ENCODE assay signal across 12 cellular contexts in genomic region chr5:174312270-174312617, GRCh38.
DNase-seq lines count a peak whose midpoint lies in the region; ATAC-seq and TF ChIP-seq lines count a peak whose summit lies in the region.
"Had no signal": no experiment of that assay in that cellular context is flagged by ENCODE, and none has a peak within 500 bp of the region (broad histone marks: within the 10 kb centered on the region; RNA-seq: fewer than 3 reads in every experiment).

No MANE protein-coding gene starts in this region.

- H3K27ac ChIP-seq in DOHH2 (ENCODE audit: low read depth, low read length) (no peak overlapping the region), trophoblast cell (ENCODE audit: low read depth, low read length) (no peak overlapping the region), Peyer's patch (no peak overlapping the region)

- H3K4me3 ChIP-seq in DOHH2 (ENCODE audit: low read length) (no peak overlapping the region), trophoblast cell (ENCODE audit: low read depth, low read length) (no peak overlapping the region), Peyer's patch (peak overlapping the region in 1 of 4 donors; percentile 41)

- no peaks in the 10 kb centered on the region for H3K4me1 ChIP-seq in DOHH2 (ENCODE audit: control insufficient read depth, low read length)
- peaks cover 0 to 6% of the 10 kb centered on the region in 2 experiments for H3K4me1 ChIP-seq in trophoblast cell (ENCODE audit: control insufficient read depth in 1 of 2, insufficient read depth in 2 of 2, low read length in 2 of 2)
- peaks cover 0 to 10% (median 3%) of the 10 kb centered on the region in 4 donors for H3K4me1 ChIP-seq in Peyer's patch

- no peaks in the 10 kb centered on the region for H3K27me3 ChIP-seq in DOHH2 (ENCODE audit: control insufficient read depth, low read length)
- H3K27me3 ChIP-seq in trophoblast cell (ENCODE audit: insufficient read depth, low read length), result no peaks in the 10 kb centered on the region
- no peaks in the 10 kb centered on the region for H3K27me3 ChIP-seq in Peyer's patch

- H4K12ac ChIP-seq in trophoblast cell (ENCODE audit: low read depth, low read length), result no peak overlapping the region

- H3K79me2 ChIP-seq in DOHH2 (ENCODE audit: control insufficient read depth, low read length), result no peaks in the 10 kb centered on the region
- H3K79me2 ChIP-seq in trophoblast cell (ENCODE audit: control insufficient read depth, insufficient read depth, low read length, poor library complexity), result no peaks in the 10 kb centered on the region

- H2BK12ac ChIP-seq in trophoblast cell (ENCODE audit: low read length), result no peak overlapping the region

- H2BK5ac ChIP-seq in trophoblast cell (ENCODE audit: low read depth, low read length, poor library complexity), result no peak overlapping the region

- WGBS in trophoblast cell (ENCODE audit: extremely low coverage, insufficient coverage, insufficient read length), result no CpG with 5 or more reads among the region's 25 CpGs

- no peaks in the 10 kb centered on the region for H4K20me1 ChIP-seq in DOHH2 (ENCODE audit: control insufficient read depth, insufficient read depth, low read depth, low read length)

- no peak overlapping the region for H3K18ac ChIP-seq in trophoblast cell (ENCODE audit: low read length)

- TF ChIP-seq CTCF in DOHH2 (IDR thresholded peaks at IDR 0.05; ENCODE audit: low read depth, low read length, poor library complexity, severe bottlenecking), result peak; percentile 30
- peak in 1 of 2 experiments; percentile 2 for TF ChIP-seq CTCF in brain (conservative IDR thresholded peaks at IDR 0.05)
- no peak for TF ChIP-seq CTCF in progenitor cell of endocrine pancreas (IDR thresholded peaks at IDR 0.05; ENCODE audit: unreplicated experiment)
- TF ChIP-seq CTCF in Peyer's patch (IDR thresholded peaks at IDR 0.05), result no peak

- H3K36me3 Mint-ChIP-seq in brain (no peaks in the 10 kb centered on the region), progenitor cell of endocrine pancreas (ENCODE audit: insufficient read depth) (no peaks in the 10 kb centered on the region), immature natural killer cell (no peaks in the 10 kb centered on the region)
- no peaks in the 10 kb centered on the region for H3K36me3 Mint-ChIP-seq in activated T-cell treated with anti-CD3 and anti-CD28 coated beads, Interleukin-2, amount 50 U/mL, for 72 hours (ENCODE audit: insufficient read depth in 2 of 2)

- no peak overlapping the region for H2BK120ac ChIP-seq in trophoblast cell (ENCODE audit: insufficient read depth, low read length, poor library complexity)

- H3K4ac ChIP-seq in trophoblast cell (ENCODE audit: low read depth, low read length), result no peak overlapping the region

- H4K91ac ChIP-seq in trophoblast cell (ENCODE audit: low read depth, low read length), result peak overlapping the region; percentile 32

- H3K4me1 Mint-ChIP-seq in brain (peaks cover 34% of the 10 kb centered on the region), progenitor cell of endocrine pancreas (ENCODE audit: low read depth) (no peaks in the 10 kb centered on the region), immature natural killer cell (no peaks in the 10 kb centered on the region)
- H3K4me1 Mint-ChIP-seq in activated T-cell treated with anti-CD3 and anti-CD28 coated beads, Interleukin-2, amount 50 U/mL, for 72 hours (ENCODE audit: low read depth), result no peaks in the 10 kb centered on the region
- H3K4me1 Mint-ChIP-seq: activated CD4-positive, alpha-beta T cell treated with anti-CD3 and anti-CD28 coated beads, Interleukin-2, amount 10 ng/mL, durations not matched to agents 24 days and 14 days had no signal

- H3K36me3 ChIP-seq in DOHH2 (ENCODE audit: control insufficient read depth, low read length) (no peaks in the 10 kb centered on the region), trophoblast cell (ENCODE audit: control insufficient read depth in 1 of 2, insufficient read depth in 2 of 2, low read length in 2 of 2) (no peaks in the 10 kb centered on the region), Peyer's patch (no peaks in the 10 kb centered on the region)

- no peak overlapping the region for H3K9ac ChIP-seq in trophoblast cell (ENCODE audit: low read length)

- no peaks in the 10 kb centered on the region for H3F3A ChIP-seq in DOHH2 (ENCODE audit: control insufficient read depth, insufficient read depth)

- no peak overlapping the region for H3K14ac ChIP-seq in trophoblast cell (ENCODE audit: low read length)

- ATAC-seq in HG02678 (IDR thresholded peaks at IDR 0.05; ENCODE audit: unreplicated experiment), result peak; percentile 19
- no peak for ATAC-seq in activated T-cell treated with anti-CD3 and anti-CD28 coated beads, Interleukin-2, amount 50 U/mL, for 72 hours (replicated peaks in 1 of 2)

- no peaks in the 10 kb centered on the region for H3K79me1 ChIP-seq in trophoblast cell (ENCODE audit: low read length)

- DNase-seq in trophoblast cell, result no peak
- no peak for DNase-seq in activated T-cell treated with anti-CD3 and anti-CD28 coated beads, Interleukin-2, amount 50 U/mL, for 72 hours
- no peak for DNase-seq in progenitor cell of endocrine pancreas (ENCODE audit: low spot score, unreplicated experiment)
- no peak for DNase-seq in immature natural killer cell
- DNase-seq in Peyer's patch, result no peak
- DNase-seq: SIG-M5 had no signal

- H3K27ac Mint-ChIP-seq in brain, result peak overlapping the region in 4 of 5 experiments; percentile 71 to 87 (median 78)
- H3K27ac Mint-ChIP-seq in activated T-cell treated with anti-CD3 and anti-CD28 coated beads, Interleukin-2, amount 50 U/mL, for 72 hours, result no peak overlapping the region
- no peak overlapping the region for H3K27ac Mint-ChIP-seq in progenitor cell of endocrine pancreas
- no peak overlapping the region for H3K27ac Mint-ChIP-seq in immature natural killer cell
- H3K27ac Mint-ChIP-seq: activated CD4-positive, alpha-beta T cell treated with anti-CD3 and anti-CD28 coated beads, Interleukin-2, amount 10 ng/mL, durations not matched to agents 24 days and 14 days; activated naive CD4-positive, alpha-beta T cell treated with anti-CD3 and anti-CD28 coated beads for 36 hours; stimulated activated naive CD8-positive, alpha-beta T cell treated with anti-CD3 and anti-CD28 coated beads, Interleukin-15, Interleukin-2, amounts not matched to agents 100 ng/mL and 50 ng/mL, for 24 hours had no signal

- H4K8ac ChIP-seq in trophoblast cell (ENCODE audit: low read depth, low read length), result no peak overlapping the region

- H3K27me3 Mint-ChIP-seq in brain (no peaks in the 10 kb centered on the region), progenitor cell of endocrine pancreas (peaks cover 61% of the 10 kb centered on the region), immature natural killer cell (ENCODE audit: low read depth in 3 of 3) (peaks cover 1 to 23% (median 10%) of the 10 kb centered on the region in 3 donors)
- peaks cover 23% of the 10 kb centered on the region for H3K27me3 Mint-ChIP-seq in activated T-cell treated with anti-CD3 and anti-CD28 coated beads, Interleukin-2, amount 50 U/mL, for 72 hours (ENCODE audit: low read depth)

- H2AK5ac ChIP-seq in trophoblast cell (ENCODE audit: low read length), result no peak overlapping the region

- no peak overlapping the region for H2AFZ ChIP-seq in trophoblast cell (ENCODE audit: insufficient read depth, low read length, poor library complexity)

- H3K4me3 Mint-ChIP-seq in brain (peak overlapping the region in 2 of 5 experiments; percentile 48 to 69), progenitor cell of endocrine pancreas (ENCODE audit: low read depth) (no peak overlapping the region), immature natural killer cell (no peak overlapping the region)
- H3K4me3 Mint-ChIP-seq in activated T-cell treated with anti-CD3 and anti-CD28 coated beads, Interleukin-2, amount 50 U/mL, for 72 hours, result no peak overlapping the region
- H3K4me3 Mint-ChIP-seq: activated naive CD4-positive, alpha-beta T cell treated with anti-CD3 and anti-CD28 coated beads for 36 hours; stimulated activated naive CD8-positive, alpha-beta T cell treated with anti-CD3 and anti-CD28 coated beads, Interleukin-15, Interleukin-2, amounts not matched to agents 100 ng/mL and 50 ng/mL, for 24 hours had no signal

- H3K23ac ChIP-seq in trophoblast cell (ENCODE audit: low read length), result no peak overlapping the region

- no peaks in the 10 kb centered on the region for H3K9me3 ChIP-seq in DOHH2 (ENCODE audit: control insufficient read depth, insufficient read depth, low read length)
- peaks cover 2% of the 10 kb centered on the region for H3K9me3 ChIP-seq in trophoblast cell (ENCODE audit: insufficient read depth, low read depth, low read length)
- H3K9me3 ChIP-seq in Peyer's patch, result no peaks in the 10 kb centered on the region

- no peaks in the 10 kb centered on the region for H3K9me2 ChIP-seq in DOHH2 (replicated peaks; ENCODE audit: control insufficient read depth, low read length)

- TF ChIP-seq POLR2A in Peyer's patch (IDR thresholded peaks at IDR 0.05), result no peak

- no peak overlapping the region for H3K4me2 ChIP-seq in DOHH2 (ENCODE audit: low read length)
- H3K4me2 ChIP-seq in trophoblast cell (ENCODE audit: low read length), result peak overlapping the region; percentile 72

- peaks cover 0 to 3% (median 0%) of the 10 kb centered on the region in 5 experiments for H3K9me3 Mint-ChIP-seq in brain
- no peaks in the 10 kb centered on the region for H3K9me3 Mint-ChIP-seq in activated T-cell treated with anti-CD3 and anti-CD28 coated beads, Interleukin-2, amount 50 U/mL, for 72 hours
- H3K9me3 Mint-ChIP-seq in progenitor cell of endocrine pancreas (ENCODE audit: low read depth), result no peaks in the 10 kb centered on the region
- no peaks in the 10 kb centered on the region for H3K9me3 Mint-ChIP-seq in immature natural killer cell
- H3K9me3 Mint-ChIP-seq: activated CD4-positive, alpha-beta T cell treated with anti-CD3 and anti-CD28 coated beads, Interleukin-2, amount 10 ng/mL, durations not matched to agents 24 days and 14 days; activated naive CD4-positive, alpha-beta T cell treated with anti-CD3 and anti-CD28 coated beads for 36 hours; stimulated activated naive CD8-positive, alpha-beta T cell treated with anti-CD3 and anti-CD28 coated beads, Interleukin-15, Interleukin-2, amounts not matched to agents 100 ng/mL and 50 ng/mL, for 24 hours had no signal

Comparison
In these comparisons a context has a peak if more than half of its experiments do, and no peak if none do; other contexts are left out.
1. H3K27ac Mint-ChIP-seq: peak in brain (4 of 5); none in activated T-cell treated with anti-CD3 and anti-CD28 coated beads, Interleukin-2, amount 50 U/mL, for 72 hours (single experiment), progenitor cell of endocrine pancreas (single experiment) and immature natural killer cell (0 of 6).